In genomic region chr19:2051771-2052704, GRCh38 we compare ENCODE assay signal across 8 cellular contexts. TPM values are rescaled to one million over a fixed set of nuclear protein-coding genes. Genes with fewer than 3 reads are reported as not detected.
A peak's percentile ranks its signal among the peaks of the same experiment; 100 is the strongest.
DNase-seq lines count a peak whose midpoint lies in the region; ATAC-seq, FAIRE-seq and TF ChIP-seq lines count a peak whose summit lies in the region.

No MANE protein-coding gene starts in this region.

- H3K36me3 ChIP-seq in SK-N-SH (replicated peaks in 1 of 2; ENCODE audit: control insufficient read depth in 1 of 2, insufficient read depth in 2 of 2, low read length in 1 of 2) (peaks cover 0 to 9% of the 10 kb centered on the region in 2 experiments), endothelial cell of umbilical vein (ENCODE audit: control insufficient read depth in 2 of 2, extremely low read depth in 1 of 2, insufficient read depth in 2 of 2, low read length in 2 of 2) (no peaks in the 10 kb centered on the region), rectal smooth muscle tissue (ENCODE audit: control insufficient read depth, insufficient read depth, low read length) (peaks cover 4% of the 10 kb centered on the region)

- H3K4me2 ChIP-seq in SK-N-SH (peak overlapping the region; percentile 68), endothelial cell of umbilical vein (ENCODE audit: insufficient read depth, low read length) (no peak overlapping the region)

- H3K79me2 ChIP-seq in SK-N-SH (ENCODE audit: insufficient read depth) (peaks cover 37% of the 10 kb centered on the region; the same call in 1 of the 2 replicates), endothelial cell of umbilical vein (ENCODE audit: control insufficient read depth, insufficient read depth, low read length) (peaks cover 36% of the 10 kb centered on the region)

- peak overlapping the region; percentile 85 for H2AFZ ChIP-seq in SK-N-SH (ENCODE audit: low read depth)
- peak overlapping the region; percentile 1 for H2AFZ ChIP-seq in endothelial cell of umbilical vein (ENCODE audit: low read depth, low read length)

- no peak for TF ChIP-seq RAD21 in SK-N-SH (IDR thresholded peaks at IDR 0.05; ENCODE audit: low read length)

- H3K4me1 ChIP-seq in SK-N-SH (ENCODE audit: control insufficient read depth in 1 of 2, insufficient read depth in 2 of 2, low read depth in 1 of 2, low read length in 1 of 2) (peaks cover 31 to 61% of the 10 kb centered on the region in 2 experiments; a peak in 3 of 4 replicates), endothelial cell of umbilical vein (ENCODE audit: control insufficient read depth, extremely low read depth, insufficient read depth, low read length) (peaks cover 28% of the 10 kb centered on the region), rectal smooth muscle tissue (ENCODE audit: control insufficient read depth, insufficient read depth, low read length) (peaks cover 31% of the 10 kb centered on the region)

- CTCF ChIA-PET in SK-N-SH (lab: Yijun Ruan, JAX) (interaction anchor here (0.6 to 2.7 kb wide), 9 partner anchors 9 to 547 kb away, joined by 3 to 16 read pairs (median 3); no protein-coding TSS in a partner anchor), endothelial cell of umbilical vein (lab: Charles Lee) (interaction anchor here (1.1 to 3.2 kb wide), 3 partner anchors 13 to 19 kb away, joined by 3 to 17 read pairs (median 3); no protein-coding TSS in a partner anchor)

- dilution Hi-C loops in endothelial cell of umbilical vein (cut with MboI; ENCODE audit: extremely low pct_ligation_motif_present, low sequenced_read_pairs): no loop called here

- no peak for DNase-seq in SK-N-SH
- no peak for DNase-seq in endothelial cell of umbilical vein (ENCODE audit: low read depth, low spot score)
- no peak for DNase-seq in kidney tubule cell (ENCODE audit: low spot score)
- no peak for DNase-seq in inferior parietal cortex (ENCODE audit: extremely low spot score)
- DNase-seq in NCI-H345 treated with DMSO at 0.1 percent for 48 hours (lab: John Stamatoyannopoulos, UW; ENCODE audit: unreplicated experiment): no peak

- POLR2A ChIA-PET in SK-N-SH (lab: Yijun Ruan, JAX): interaction anchor here (0.6 to 1.8 kb wide), 7 partner anchors 10 to 167 kb away, joined by 3 to 13 read pairs (median 4); partner anchors contain the start of genes ABHD17A and BTBD2
- POLR2A ChIA-PET in endothelial cell of umbilical vein (lab: Charles Lee): interaction anchor here (0.5 to 1.4 kb wide), 5 partner anchors 9 to 348 kb away, joined by 3 to 7 read pairs (median 5); no protein-coding TSS in a partner anchor

- H3F3A ChIP-seq in SK-N-SH (replicated peaks; ENCODE audit: insufficient read depth): peaks cover 17% of the 10 kb centered on the region

- WGBS in SK-N-SH (ENCODE audit: low lambda C conversion rate): 80% methylated on average over 16 of the region's 18 CpGs

- H3K27me3 ChIP-seq in SK-N-SH (ENCODE audit: insufficient read depth) (no peaks in the 10 kb centered on the region), endothelial cell of umbilical vein (ENCODE audit: control insufficient read depth in 2 of 2, insufficient read depth in 2 of 2, low read length in 2 of 2) (no peaks in the 10 kb centered on the region), rectal smooth muscle tissue (ENCODE audit: control insufficient read depth, insufficient read depth, low read length) (no peaks in the 10 kb centered on the region)

- H4K20me1 ChIP-seq in SK-N-SH (ENCODE audit: insufficient read depth): peaks cover 37% of the 10 kb centered on the region
- H4K20me1 ChIP-seq in endothelial cell of umbilical vein (replicated peaks; ENCODE audit: control insufficient read depth, extremely low read depth, insufficient read depth, low read length): no peaks in the 10 kb centered on the region

- TF ChIP-seq CTCF in SK-N-SH (IDR thresholded peaks at IDR 0.05): no peak
- TF ChIP-seq CTCF in VCaP (conservative IDR thresholded peaks at IDR 0.05): no peak
- no peak for TF ChIP-seq CTCF in endothelial cell of umbilical vein (IDR thresholded peaks at IDR 0.05; ENCODE audit: extremely low read depth in 1 of 2, insufficient read depth in 1 of 2, low read depth in 1 of 2, low read length in 2 of 2)

- no peak overlapping the region for H3K4me3 ChIP-seq in SK-N-SH (ENCODE audit: low read depth in 2 of 2, low read length in 1 of 2)
- H3K4me3 ChIP-seq in endothelial cell of umbilical vein (replicated peaks in 1 of 3; ENCODE audit: insufficient read depth in 1 of 3, low read depth in 1 of 3, low read length in 3 of 3): no peak overlapping the region
- peak overlapping the region; percentile 67 for H3K4me3 ChIP-seq in rectal smooth muscle tissue (ENCODE audit: low read length)

- ATAC-seq in SK-N-SH treated with all-trans-retinoic acid at 6 μM for 48 hours: no peak

- FAIRE-seq in endothelial cell of umbilical vein (lab: Jason Lieb, UNC): no peak

- no peaks in the 10 kb centered on the region for H3K9me3 ChIP-seq in SK-N-SH
- H3K9me3 ChIP-seq in endothelial cell of umbilical vein (replicated peaks; ENCODE audit: control insufficient read depth, insufficient read depth, low read length): no peaks in the 10 kb centered on the region

- BruUV-seq in endothelial cell of umbilical vein (replicated peaks; lab: Mats Ljungman, UMichigan): no TSS peak

- H3K9me2 ChIP-seq in SK-N-SH: no peaks in the 10 kb centered on the region

- H3K27ac ChIP-seq in SK-N-SH (ENCODE audit: low read depth in 2 of 2, low read length in 1 of 2): peak overlapping the region; percentile 37 to 88; a peak in 2 of 4 replicates
- H3K27ac ChIP-seq in VCaP: peak overlapping the region; percentile 91
- no peak overlapping the region for H3K27ac ChIP-seq in endothelial cell of umbilical vein (ENCODE audit: insufficient read depth, low read depth, low read length)
- H3K27ac ChIP-seq in rectal smooth muscle tissue (ENCODE audit: low read depth, low read length): peak overlapping the region; percentile 90

- TF ChIP-seq EP300 in SK-N-SH (IDR thresholded peaks at IDR 0.05; ENCODE audit: borderline replicate concordance in 1 of 2, low read depth in 1 of 2, low read length in 1 of 2): no peak

- no peaks in the 10 kb centered on the region for H3K9me1 ChIP-seq in endothelial cell of umbilical vein (replicated peaks; ENCODE audit: control insufficient read depth, extremely low read depth, insufficient read depth, low read length)

- intact Hi-C loops in endothelial cell of umbilical vein (cut with micrococcal nuclease): loop anchor here (1.0 kb wide), 3 partner anchors 10 to 44 kb away; partner anchors contain the start of genes IZUMO4 and MOB3A

- H3K9ac ChIP-seq in SK-N-SH (peak overlapping the region; percentile 50), endothelial cell of umbilical vein (replicated peaks; ENCODE audit: extremely low read depth, insufficient read depth, low read length) (no peak overlapping the region), rectal smooth muscle tissue (ENCODE audit: low read length) (no peak overlapping the region)

- TF ChIP-seq POLR2A in endothelial cell of umbilical vein (IDR thresholded peaks at IDR 0.05; ENCODE audit: low read depth, low read length): no peak

RNA-seq across cellular contexts. Expression of gene MKNK2, which starts 1.0 kb away (rescaled TPM):
- polyA plus RNA-seq in SK-N-SH (2012; rRNA removed) (58.9 and 65.4 TPM in 2 replicates), endothelial cell of umbilical vein (65.1 and 96.2 TPM in 2 replicates)
- polyA plus RNA-seq in SK-N-SH (2012; cell fraction: cytosol; rRNA removed): 32.5 and 45.8 TPM in 2 replicates
- polyA plus RNA-seq in SK-N-SH (2012; cell fraction: nucleus; rRNA removed): 109 and 141 TPM in 2 replicates
- 86.1 and 87.5 TPM in 2 replicates for total RNA-seq in endothelial cell of umbilical vein
- polyA plus RNA-seq in endothelial cell of umbilical vein (2011; cell fraction: cytosol; rRNA removed): 48.6 and 60.6 TPM in 2 replicates
- 51.3 and 66.9 TPM in 2 replicates for polyA plus RNA-seq in endothelial cell of umbilical vein (2011; cell fraction: nucleus; rRNA removed)
- 45.6 and 62.3 TPM in 2 replicates for polyA plus RNA-seq in endothelial cell of umbilical vein (2012)
- polyA minus RNA-seq in endothelial cell of umbilical vein: 49.2 and 82.5 TPM in 2 replicates
- polyA minus RNA-seq in endothelial cell of umbilical vein (2011; cell fraction: cytosol; rRNA and poly(A)+ RNA removed): 111 TPM
- 19.7 and 28.4 TPM in 2 replicates for polyA minus RNA-seq in endothelial cell of umbilical vein (2011; cell fraction: nucleus; rRNA and poly(A)+ RNA removed)

RNA-seq across cellular contexts. Expression of gene BTBD2, which starts 36.5 kb away (rescaled TPM):
- polyA plus RNA-seq in SK-N-SH (2012; rRNA removed) (54.4 and 66.8 TPM in 2 replicates), endothelial cell of umbilical vein (59.2 and 76.1 TPM in 2 replicates)
- 21.2 and 45.9 TPM in 2 replicates for polyA plus RNA-seq in SK-N-SH (2012; cell fraction: cytosol; rRNA removed)
- polyA plus RNA-seq in SK-N-SH (2012; cell fraction: nucleus; rRNA removed): 64.3 and 71.6 TPM in 2 replicates
- total RNA-seq in endothelial cell of umbilical vein: 73.1 and 78.2 TPM in 2 replicates
- polyA plus RNA-seq in endothelial cell of umbilical vein (2011; cell fraction: cytosol; rRNA removed): 25.7 and 39.0 TPM in 2 replicates
- 28.3 and 30.7 TPM in 2 replicates for polyA plus RNA-seq in endothelial cell of umbilical vein (2011; cell fraction: nucleus; rRNA removed)
- 70.1 and 98.8 TPM in 2 replicates for polyA plus RNA-seq in endothelial cell of umbilical vein (2012)
- polyA minus RNA-seq in endothelial cell of umbilical vein: 30.8 and 35.3 TPM in 2 replicates
- polyA minus RNA-seq in endothelial cell of umbilical vein (2011; cell fraction: cytosol; rRNA and poly(A)+ RNA removed): 32.0 TPM
- polyA minus RNA-seq in endothelial cell of umbilical vein (2011; cell fraction: nucleus; rRNA and poly(A)+ RNA removed): 9.5 and 22.0 TPM in 2 replicates

RNA-seq across cellular contexts. Expression of gene MOB3A, which starts 44.1 kb away (rescaled TPM):
- polyA plus RNA-seq in SK-N-SH (2012; rRNA removed) (21.4 and 24.1 TPM in 2 replicates), endothelial cell of umbilical vein (46.5 and 50.7 TPM in 2 replicates)
- polyA plus RNA-seq in SK-N-SH (2012; cell fraction: cytosol; rRNA removed): 10.3 and 14.6 TPM in 2 replicates
- 18.1 and 18.8 TPM in 2 replicates for polyA plus RNA-seq in SK-N-SH (2012; cell fraction: nucleus; rRNA removed)
- 52.4 and 59.7 TPM in 2 replicates for total RNA-seq in endothelial cell of umbilical vein
- 38.0 and 38.4 TPM in 2 replicates for polyA plus RNA-seq in endothelial cell of umbilical vein (2011; cell fraction: cytosol; rRNA removed)
- 21.1 and 21.3 TPM in 2 replicates for polyA plus RNA-seq in endothelial cell of umbilical vein (2011; cell fraction: nucleus; rRNA removed)
- polyA plus RNA-seq in endothelial cell of umbilical vein (2012): 25.2 and 26.3 TPM in 2 replicates
- 39.4 and 61.6 TPM in 2 replicates for polyA minus RNA-seq in endothelial cell of umbilical vein
- polyA minus RNA-seq in endothelial cell of umbilical vein (2011; cell fraction: cytosol; rRNA and poly(A)+ RNA removed): 12.3 TPM
- polyA minus RNA-seq in endothelial cell of umbilical vein (2011; cell fraction: nucleus; rRNA and poly(A)+ RNA removed): 14.1 and 17.6 TPM in 2 replicates

RNA-seq across cellular contexts. Expression of gene IZUMO4, which starts 44.7 kb away (rescaled TPM):
- polyA plus RNA-seq in SK-N-SH (2012; rRNA removed) (4.6 and 10.3 TPM in 2 replicates), endothelial cell of umbilical vein (2.0 and 3.2 TPM in 2 replicates)
- polyA plus RNA-seq in SK-N-SH (2012; cell fraction: cytosol; rRNA removed): 1.0 and 1.1 TPM in 2 replicates
- polyA plus RNA-seq in SK-N-SH (2012; cell fraction: nucleus; rRNA removed): 72.7 and 86.9 TPM in 2 replicates
- 1.1 and 2.0 TPM in 2 replicates for total RNA-seq in endothelial cell of umbilical vein
- 0.52 and 0.78 TPM in 2 replicates for polyA plus RNA-seq in endothelial cell of umbilical vein (2011; cell fraction: cytosol; rRNA removed)
- polyA plus RNA-seq in endothelial cell of umbilical vein (2011; cell fraction: nucleus; rRNA removed): 14.4 and 15.3 TPM in 2 replicates
- 0.87 and 1.3 TPM in 2 replicates for polyA plus RNA-seq in endothelial cell of umbilical vein (2012)
- polyA minus RNA-seq in endothelial cell of umbilical vein: 1.00 TPM in 1 of 2 replicates, not detected in the other
- not detected for polyA minus RNA-seq in endothelial cell of umbilical vein (2011; cell fraction: cytosol; rRNA and poly(A)+ RNA removed)
- polyA minus RNA-seq in endothelial cell of umbilical vein (2011; cell fraction: nucleus; rRNA and poly(A)+ RNA removed): 1.5 TPM in 2 replicates
